ENCODE assay signal across 13 cellular contexts in genomic region chr6:130500693-130501092, GRCh38.
DNase-seq lines count a peak whose midpoint lies in the region; ATAC-seq and TF ChIP-seq lines count a peak whose summit lies in the region.
"Had no signal": no experiment of that assay in that cellular context is flagged by ENCODE, and none has a peak within 500 bp of the region (broad histone marks: within the 10 kb centered on the region; RNA-seq: fewer than 3 reads in every experiment).

No MANE protein-coding gene starts in this region.

- no peak for ATAC-seq in T-helper 17 cell
- ATAC-seq in GM21737 (IDR thresholded peaks at IDR 0.05; ENCODE audit: unreplicated experiment) = no peak
- ATAC-seq: activated T-cell treated with anti-CD3 and anti-CD28 coated beads, Interleukin-2, amount 50 U/mL, for 72 hours had no signal

- POLR2A ChIA-PET in activated CD4-positive, alpha-beta memory T cell treated with anti-CD3 and anti-CD28 coated beads for 36 hours (lab: Charles Lee) = no interaction called here

- TF ChIP-seq CTCF in osteocyte (IDR thresholded peaks at IDR 0.05) = no peak

- H3K27me3 Mint-ChIP-seq in osteocyte (ENCODE audit: unreplicated experiment) = no peaks in the 10 kb centered on the region
- H3K27me3 Mint-ChIP-seq in T-helper 17 cell = no peaks in the 10 kb centered on the region
- H3K27me3 Mint-ChIP-seq in activated CD4-positive, alpha-beta memory T cell treated with anti-CD3 and anti-CD28 coated beads for 36 hours = no peaks in the 10 kb centered on the region
- H3K27me3 Mint-ChIP-seq: CD4-positive, alpha-beta memory T cell had no signal

- peaks cover 6% of the 10 kb centered on the region for H3K9me3 Mint-ChIP-seq in osteocyte (ENCODE audit: unreplicated experiment)
- H3K9me3 Mint-ChIP-seq in activated CD4-positive, alpha-beta memory T cell treated with anti-CD3 and anti-CD28 coated beads for 36 hours = no peaks in the 10 kb centered on the region
- H3K9me3 Mint-ChIP-seq: activated T-cell treated with anti-CD3 and anti-CD28 coated beads, Interleukin-2, amount 50 U/mL, for 72 hours; CD4-positive, alpha-beta memory T cell had no signal

- DNase-seq in AG20443 (ENCODE audit: low spot score) = peak; percentile 79
- DNase-seq in M059J (ENCODE audit: low read depth) = peak; percentile 36
- peak; percentile 18 for DNase-seq in epidermal melanocyte (ENCODE audit: insufficient read length, low spot score)
- no peak for DNase-seq in osteocyte (ENCODE audit: extremely low spot score, unreplicated experiment)
- no peak for DNase-seq in T-helper 17 cell
- DNase-seq in activated CD4-positive, alpha-beta memory T cell treated with anti-CD3 and anti-CD28 coated beads for 36 hours = no peak
- no peak for DNase-seq in cerebellar nuclear complex (lab: John Stamatoyannopoulos, UW)
- DNase-seq: activated T-cell treated with anti-CD3 and anti-CD28 coated beads, Interleukin-2, amount 50 U/mL, for 72 hours; amygdala; CD4-positive, alpha-beta memory T cell; kidney glomerular epithelial cell; NCI-H2171 had no signal

- peak overlapping the region; percentile 23 for H3K4me3 Mint-ChIP-seq in osteocyte (ENCODE audit: unreplicated experiment)
- no peak overlapping the region for H3K4me3 Mint-ChIP-seq in T-helper 17 cell
- H3K4me3 Mint-ChIP-seq in activated CD4-positive, alpha-beta memory T cell treated with anti-CD3 and anti-CD28 coated beads for 36 hours = no peak overlapping the region
- H3K4me3 Mint-ChIP-seq: activated T-cell treated with anti-CD3 and anti-CD28 coated beads, Interleukin-2, amount 50 U/mL, for 72 hours; CD4-positive, alpha-beta memory T cell had no signal

- H3K27ac Mint-ChIP-seq in osteocyte (ENCODE audit: unreplicated experiment) (peak overlapping the region; percentile 76), T-helper 17 cell (no peak overlapping the region)
- no peak overlapping the region for H3K27ac Mint-ChIP-seq in activated CD4-positive, alpha-beta memory T cell treated with anti-CD3 and anti-CD28 coated beads for 36 hours
- H3K27ac Mint-ChIP-seq: activated T-cell treated with anti-CD3 and anti-CD28 coated beads, Interleukin-2, amount 50 U/mL, for 72 hours; CD4-positive, alpha-beta memory T cell had no signal

- CTCF ChIA-PET in activated CD4-positive, alpha-beta memory T cell treated with anti-CD3 and anti-CD28 coated beads for 36 hours (lab: Charles Lee) = interaction anchor here (1.0 kb wide), 1 partner anchor 26 kb away, joined by 3 read pairs; no protein-coding TSS in a partner anchor

- H3K4me1 Mint-ChIP-seq in osteocyte (ENCODE audit: unreplicated experiment) (peaks cover 43% of the 10 kb centered on the region), T-helper 17 cell (peaks cover 7% of the 10 kb centered on the region)
- H3K4me1 Mint-ChIP-seq in activated CD4-positive, alpha-beta memory T cell treated with anti-CD3 and anti-CD28 coated beads for 36 hours (ENCODE audit: low read depth) = peaks cover 13% of the 10 kb centered on the region

- no peaks in the 10 kb centered on the region for H3K9me3 ChIP-seq in T-helper 17 cell (ENCODE audit: control insufficient read depth, low read length, poor library complexity, severe bottlenecking)

- H3K36me3 Mint-ChIP-seq in osteocyte (ENCODE audit: unreplicated experiment) (peaks cover 8% of the 10 kb centered on the region), T-helper 17 cell (ENCODE audit: low read depth) (no peaks in the 10 kb centered on the region)
- no peaks in the 10 kb centered on the region for H3K36me3 Mint-ChIP-seq in activated CD4-positive, alpha-beta memory T cell treated with anti-CD3 and anti-CD28 coated beads for 36 hours
- H3K36me3 Mint-ChIP-seq: CD4-positive, alpha-beta memory T cell had no signal

- intact Hi-C loops in activated CD4-positive, alpha-beta memory T cell treated with anti-CD3 and anti-CD28 coated beads for 36 hours (cut with micrococcal nuclease) = no loop called here

Comparison
In these comparisons a context has a peak if more than half of its experiments do, and no peak if none do; other contexts are left out.
1. DNase-seq: peak in AG20443 (single experiment), M059J (single experiment) and epidermal melanocyte (single experiment); none in osteocyte (single experiment), T-helper 17 cell (0 of 3), activated CD4-positive, alpha-beta memory T cell treated with anti-CD3 and anti-CD28 coated beads for 36 hours (single experiment) and cerebellar nuclear complex (0 of 2).